Comparison of ENCODE assay signal across 1 cellular context in the genomic region with DNA sequence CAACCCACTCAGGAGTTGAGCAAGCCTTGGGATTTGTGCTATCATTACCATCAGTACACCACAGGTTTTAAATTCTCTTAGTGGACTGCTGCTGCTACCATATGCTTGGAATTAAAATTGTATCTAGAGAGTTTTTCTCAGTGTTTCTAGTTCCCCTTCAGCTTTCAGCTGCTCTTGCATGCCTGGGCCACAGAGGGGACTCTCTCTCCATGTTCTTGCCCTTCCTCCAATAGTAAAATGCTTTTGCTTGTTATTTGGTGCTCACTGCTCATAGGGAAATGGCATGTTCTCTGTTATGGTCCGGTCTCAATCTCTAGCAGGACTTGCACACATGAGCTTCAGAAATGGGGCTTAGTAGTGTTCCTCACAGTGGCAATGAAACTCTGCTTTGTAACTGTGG.
TF ChIP-seq lines count a peak whose summit lies in the region.

No MANE protein-coding gene starts in this region.

TF ChIP-seq in WTC11, 78 proteins besides CTCF, POLR2A, EP300 and RAD21 (continued from another document):
- no peak for TF ChIP-seq ZNF281 (CRISPR knock-in tag; IDR thresholded peaks at IDR 0.05)
- TF ChIP-seq FOXP4 (CRISPR knock-in tag; IDR thresholded peaks at IDR 0.05): no peak
- TF ChIP-seq JUN (CRISPR knock-in tag; IDR thresholded peaks at IDR 0.05): no peak
- no peak for TF ChIP-seq MXD4 (CRISPR knock-in tag; IDR thresholded peaks at IDR 0.05; ENCODE audit: borderline replicate concordance)
- no peak for TF ChIP-seq ZNF121 (CRISPR knock-in tag; IDR thresholded peaks at IDR 0.05)
- no peak for TF ChIP-seq JAZF1 (CRISPR knock-in tag; IDR thresholded peaks at IDR 0.05)
- TF ChIP-seq NFE2L1 (CRISPR knock-in tag; IDR thresholded peaks at IDR 0.05): no peak
- TF ChIP-seq TEAD1 (CRISPR knock-in tag; IDR thresholded peaks at IDR 0.05): no peak
- TF ChIP-seq, protein P1, sequence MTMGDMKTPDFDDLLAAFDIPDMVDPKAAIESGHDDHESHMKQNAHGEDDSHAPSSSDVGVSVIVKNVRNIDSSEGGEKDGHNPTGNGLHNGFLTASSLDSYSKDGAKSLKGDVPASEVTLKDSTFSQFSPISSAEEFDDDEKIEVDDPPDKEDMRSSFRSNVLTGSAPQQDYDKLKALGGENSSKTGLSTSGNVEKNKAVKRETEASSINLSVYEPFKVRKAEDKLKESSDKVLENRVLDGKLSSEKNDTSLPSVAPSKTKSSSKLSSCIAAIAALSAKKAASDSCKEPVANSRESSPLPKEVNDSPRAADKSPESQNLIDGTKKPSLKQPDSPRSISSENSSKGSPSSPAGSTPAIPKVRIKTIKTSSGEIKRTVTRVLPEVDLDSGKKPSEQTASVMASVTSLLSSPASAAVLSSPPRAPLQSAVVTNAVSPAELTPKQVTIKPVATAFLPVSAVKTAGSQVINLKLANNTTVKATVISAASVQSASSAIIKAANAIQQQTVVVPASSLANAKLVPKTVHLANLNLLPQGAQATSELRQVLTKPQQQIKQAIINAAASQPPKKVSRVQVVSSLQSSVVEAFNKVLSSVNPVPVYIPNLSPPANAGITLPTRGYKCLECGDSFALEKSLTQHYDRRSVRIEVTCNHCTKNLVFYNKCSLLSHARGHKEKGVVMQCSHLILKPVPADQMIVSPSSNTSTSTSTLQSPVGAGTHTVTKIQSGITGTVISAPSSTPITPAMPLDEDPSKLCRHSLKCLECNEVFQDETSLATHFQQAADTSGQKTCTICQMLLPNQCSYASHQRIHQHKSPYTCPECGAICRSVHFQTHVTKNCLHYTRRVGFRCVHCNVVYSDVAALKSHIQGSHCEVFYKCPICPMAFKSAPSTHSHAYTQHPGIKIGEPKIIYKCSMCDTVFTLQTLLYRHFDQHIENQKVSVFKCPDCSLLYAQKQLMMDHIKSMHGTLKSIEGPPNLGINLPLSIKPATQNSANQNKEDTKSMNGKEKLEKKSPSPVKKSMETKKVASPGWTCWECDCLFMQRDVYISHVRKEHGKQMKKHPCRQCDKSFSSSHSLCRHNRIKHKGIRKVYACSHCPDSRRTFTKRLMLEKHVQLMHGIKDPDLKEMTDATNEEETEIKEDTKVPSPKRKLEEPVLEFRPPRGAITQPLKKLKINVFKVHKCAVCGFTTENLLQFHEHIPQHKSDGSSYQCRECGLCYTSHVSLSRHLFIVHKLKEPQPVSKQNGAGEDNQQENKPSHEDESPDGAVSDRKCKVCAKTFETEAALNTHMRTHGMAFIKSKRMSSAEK (CRISPR knock-in tag; IDR thresholded peaks at IDR 0.05; ENCODE audit: borderline replicate concordance): no peak
- no peak for TF ChIP-seq PRRX2 (CRISPR knock-in tag; IDR thresholded peaks at IDR 0.05)
- TF ChIP-seq ZNF671 (CRISPR knock-in tag; IDR thresholded peaks at IDR 0.05): no peak
- TF ChIP-seq ESRRA (CRISPR knock-in tag; IDR thresholded peaks at IDR 0.05; ENCODE audit: borderline replicate concordance): no peak
- TF ChIP-seq ZNF317 (CRISPR knock-in tag; IDR thresholded peaks at IDR 0.05; ENCODE audit: borderline replicate concordance, low read depth): no peak
- TF ChIP-seq KAT7 (CRISPR knock-in tag; IDR thresholded peaks at IDR 0.05; ENCODE audit: borderline replicate concordance): no peak
- no peak for TF ChIP-seq NFYB (CRISPR knock-in tag; conservative IDR thresholded peaks at IDR 0.05; ENCODE audit: low read depth)
- TF ChIP-seq, protein P2, sequence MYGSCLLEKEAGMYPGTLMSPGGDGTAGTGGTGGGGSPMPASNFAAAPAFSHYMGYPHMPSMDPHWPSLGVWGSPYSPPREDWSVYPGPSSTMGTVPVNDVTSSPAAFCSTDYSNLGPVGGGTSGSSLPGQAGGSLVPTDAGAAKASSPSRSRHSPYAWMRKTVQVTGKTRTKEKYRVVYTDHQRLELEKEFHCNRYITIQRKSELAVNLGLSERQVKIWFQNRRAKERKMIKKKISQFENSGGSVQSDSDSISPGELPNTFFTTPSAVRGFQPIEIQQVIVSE (CRISPR knock-in tag; IDR thresholded peaks at IDR 0.05; ENCODE audit: borderline replicate concordance): no peak
- TF ChIP-seq, protein P3, sequence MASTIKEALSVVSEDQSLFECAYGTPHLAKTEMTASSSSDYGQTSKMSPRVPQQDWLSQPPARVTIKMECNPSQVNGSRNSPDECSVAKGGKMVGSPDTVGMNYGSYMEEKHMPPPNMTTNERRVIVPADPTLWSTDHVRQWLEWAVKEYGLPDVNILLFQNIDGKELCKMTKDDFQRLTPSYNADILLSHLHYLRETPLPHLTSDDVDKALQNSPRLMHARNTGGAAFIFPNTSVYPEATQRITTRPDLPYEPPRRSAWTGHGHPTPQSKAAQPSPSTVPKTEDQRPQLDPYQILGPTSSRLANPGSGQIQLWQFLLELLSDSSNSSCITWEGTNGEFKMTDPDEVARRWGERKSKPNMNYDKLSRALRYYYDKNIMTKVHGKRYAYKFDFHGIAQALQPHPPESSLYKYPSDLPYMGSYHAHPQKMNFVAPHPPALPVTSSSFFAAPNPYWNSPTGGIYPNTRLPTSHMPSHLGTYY (CRISPR knock-in tag; IDR thresholded peaks at IDR 0.05): no peak
- TF ChIP-seq HMGA2 (CRISPR knock-in tag; IDR thresholded peaks at IDR 0.05): no peak
- no peak for TF ChIP-seq IRF1 (CRISPR knock-in tag; IDR thresholded peaks at IDR 0.05)
